ENCODE assay signal across 18 cellular contexts in the genomic region with DNA sequence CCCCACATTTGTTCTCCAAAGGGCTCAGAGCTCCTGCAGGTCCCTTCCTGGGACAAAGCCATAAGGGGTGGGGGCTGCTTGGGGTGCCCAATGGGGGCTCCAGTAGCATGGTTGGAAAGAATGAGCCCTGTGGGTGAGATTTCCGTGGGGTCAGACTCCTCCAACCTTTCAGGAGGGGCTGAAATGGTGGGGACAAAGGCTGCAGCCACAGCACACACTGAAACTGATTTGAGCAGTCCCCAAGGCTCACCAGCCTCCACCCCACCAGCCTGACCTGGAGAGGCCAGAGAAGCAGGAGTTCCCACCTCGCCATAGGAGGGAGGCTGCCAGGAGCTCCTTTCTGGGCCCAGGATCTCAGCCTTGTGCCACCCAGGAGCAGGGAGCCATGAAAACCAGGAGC.
DNase-seq lines count a peak whose midpoint lies in the region; ATAC-seq and TF ChIP-seq lines count a peak whose summit lies in the region.
"Had no signal": no experiment of that assay in that cellular context is flagged by ENCODE, and none has a peak within 500 bp of the region (broad histone marks: within the 10 kb centered on the region; RNA-seq: fewer than 3 reads in every experiment).

No MANE protein-coding gene starts in this region.

- H2BK5ac ChIP-seq in neuronal stem cell (ENCODE audit: low read length), result peak overlapping the region; percentile 31

- no peak overlapping the region for H2BK120ac ChIP-seq in neuronal stem cell (ENCODE audit: low read depth, low read length)

- no CpG with 5 or more reads among the region's 2 CpGs for WGBS in neuronal stem cell (ENCODE audit: extremely low coverage in 2 of 2, insufficient read length in 2 of 2, insufficient replicate concordance in 1 of 2), 2 donors

- no peak overlapping the region for H2AFZ ChIP-seq in neuronal stem cell (ENCODE audit: low read length)
- H2AFZ ChIP-seq: GM23248 had no signal

- peaks cover 15% of the 10 kb centered on the region for H3K4me1 ChIP-seq in BLaER1
- H3K4me1 ChIP-seq in neuronal stem cell (ENCODE audit: control insufficient read depth in 2 of 2, insufficient read depth in 1 of 2, low read depth in 1 of 2, low read length in 2 of 2), result peaks cover 3 to 4% of the 10 kb centered on the region in 2 donors
- no peaks in the 10 kb centered on the region for H3K4me1 ChIP-seq in upper lobe of right lung

- H3K9me3 ChIP-seq in BLaER1 (no peaks in the 10 kb centered on the region), neuronal stem cell (replicated peaks in 1 of 2; ENCODE audit: control insufficient read depth in 2 of 2, insufficient read depth in 1 of 2, low read depth in 1 of 2, low read length in 2 of 2) (peaks cover 0 to 3% of the 10 kb centered on the region in 2 donors), upper lobe of right lung (peaks cover under 1% of the 10 kb centered on the region)

- peak overlapping the region; percentile 80 for H3K18ac ChIP-seq in neuronal stem cell (ENCODE audit: low read length)

- no peak for TF ChIP-seq CTCF in upper lobe of right lung (IDR thresholded peaks at IDR 0.05)

- H3K4me2 ChIP-seq in BLaER1 (no peak overlapping the region), neuronal stem cell (ENCODE audit: insufficient read depth, low read length, poor library complexity, severe bottlenecking) (no peak overlapping the region)
- H3K4me2 ChIP-seq: BLaER1 treated with 17β-estradiol and CSF1 and Interleukin-3, amounts not matched to agents 10 nM and 100 nM had no signal

- H3K4me3 ChIP-seq in BLaER1 (no peak overlapping the region), neuronal stem cell (ENCODE audit: low read length in 2 of 2) (no peak overlapping the region), upper lobe of right lung (no peak overlapping the region)
- H3K4me3 ChIP-seq: BLaER1 treated with 17β-estradiol and CSF1 and Interleukin-3, amounts not matched to agents 10 nM and 100 nM; GM23248 had no signal

- peak overlapping the region; percentile 82 for H2BK15ac ChIP-seq in neuronal stem cell (ENCODE audit: low read length)

- ATAC-seq in upper lobe of right lung (no peak), GM21526 (IDR thresholded peaks at IDR 0.05; ENCODE audit: low FRiP score, unreplicated experiment) (no peak), GM18867 (IDR thresholded peaks at IDR 0.05; ENCODE audit: unreplicated experiment) (no peak)

- H3K79me1 ChIP-seq in neuronal stem cell (ENCODE audit: low read depth, low read length), result no peaks in the 10 kb centered on the region

- no peak overlapping the region for H3K14ac ChIP-seq in neuronal stem cell (ENCODE audit: low read length)

- no peaks in the 10 kb centered on the region for H4K20me1 ChIP-seq in BLaER1
- H4K20me1 ChIP-seq: BLaER1 treated with 17β-estradiol and CSF1 and Interleukin-3, amounts not matched to agents 10 nM and 100 nM had no signal

- no peak overlapping the region for H4K91ac ChIP-seq in neuronal stem cell (ENCODE audit: low read depth, low read length, poor library complexity)

- intact Hi-C loops in upper lobe of right lung (cut with DNase I), result no loop called here

- H3K36me3 ChIP-seq in BLaER1 (no peaks in the 10 kb centered on the region), neuronal stem cell (replicated peaks in 1 of 2; ENCODE audit: control insufficient read depth in 2 of 2, insufficient read depth in 2 of 2, low read length in 2 of 2) (no peaks in the 10 kb centered on the region), upper lobe of right lung (no peaks in the 10 kb centered on the region)
- H3K36me3 ChIP-seq: BLaER1 treated with 17β-estradiol and CSF1 and Interleukin-3, amounts not matched to agents 10 nM and 100 nM had no signal

- H4K8ac ChIP-seq in neuronal stem cell (ENCODE audit: low read depth, low read length), result no peak overlapping the region

- H3K27me3 ChIP-seq in BLaER1, result no peaks in the 10 kb centered on the region; the same call in 1 of the 2 replicates
- no peaks in the 10 kb centered on the region for H3K27me3 ChIP-seq in neuronal stem cell (ENCODE audit: control insufficient read depth in 3 of 3, insufficient read depth in 3 of 3, low read depth in 1 of 3, low read length in 3 of 3)
- H3K27me3 ChIP-seq in upper lobe of right lung, result no peaks in the 10 kb centered on the region
- H3K27me3 ChIP-seq: BLaER1 treated with 17β-estradiol and CSF1 and Interleukin-3, amounts not matched to agents 10 nM and 100 nM had no signal

- DNase-seq in activated effector memory CD4-positive, alpha-beta T cell treated with anti-CD3 and anti-CD28 coated beads, Interleukin-2, amount 50 U/mL, for 16 hours, result peak; percentile 25
- no peak for DNase-seq in activated effector memory CD4-positive, alpha-beta T cell treated with Interleukin-2 at 50 U/mL for 16 hours
- DNase-seq in neuronal stem cell (ENCODE audit: low spot score), result no peak
- DNase-seq in upper lobe of right lung, result peak; percentile 58
- DNase-seq: CD4-positive, alpha-beta T cell; CD8-positive, alpha-beta memory T cell; DMS 273 treated with DMSO at 0.1 percent for 48 hours; DMS79; EL; GDM1; GM23248; H7; HCEC 1CT had no signal

- peak overlapping the region; percentile 72 for H3K4ac ChIP-seq in neuronal stem cell (ENCODE audit: low read length)

- peak overlapping the region; percentile 78 for H2AK5ac ChIP-seq in neuronal stem cell (ENCODE audit: low read depth, low read length)

- H3K23ac ChIP-seq in neuronal stem cell (ENCODE audit: low read depth, low read length, poor library complexity), result peak overlapping the region; percentile 9

- H3K27ac ChIP-seq in BLaER1, result peak overlapping the region; percentile 22; the same call in 1 of the 2 replicates
- H3K27ac ChIP-seq in neuronal stem cell (replicated peaks; ENCODE audit: low read length), result no peak overlapping the region
- no peak overlapping the region for H3K27ac ChIP-seq in upper lobe of right lung
- H3K27ac ChIP-seq: 22Rv1; BLaER1 treated with 17β-estradiol and CSF1 and Interleukin-3, amounts not matched to agents 10 nM and 100 nM; GM23248 had no signal

- no peak overlapping the region for H2BK12ac ChIP-seq in neuronal stem cell (ENCODE audit: low read length)

- H3K9ac ChIP-seq in BLaER1 (no peak overlapping the region), neuronal stem cell (ENCODE audit: low read depth, low read length, poor library complexity) (no peak overlapping the region)
- H3K9ac ChIP-seq: BLaER1 treated with 17β-estradiol and CSF1 and Interleukin-3, amounts not matched to agents 10 nM and 100 nM; GM23248 had no signal

Comparison
In these comparisons a context has a peak if more than half of its experiments do, and no peak if none do; other contexts are left out.
1. DNase-seq: peak in activated effector memory CD4-positive, alpha-beta T cell treated with anti-CD3 and anti-CD28 coated beads, Interleukin-2, amount 50 U/mL, for 16 hours (single experiment) and upper lobe of right lung (single experiment); none in activated effector memory CD4-positive, alpha-beta T cell treated with Interleukin-2 at 50 U/mL for 16 hours (single experiment) and neuronal stem cell (single experiment).